17 cellular contexts compared by ENCODE assay signal in the genomic region with DNA sequence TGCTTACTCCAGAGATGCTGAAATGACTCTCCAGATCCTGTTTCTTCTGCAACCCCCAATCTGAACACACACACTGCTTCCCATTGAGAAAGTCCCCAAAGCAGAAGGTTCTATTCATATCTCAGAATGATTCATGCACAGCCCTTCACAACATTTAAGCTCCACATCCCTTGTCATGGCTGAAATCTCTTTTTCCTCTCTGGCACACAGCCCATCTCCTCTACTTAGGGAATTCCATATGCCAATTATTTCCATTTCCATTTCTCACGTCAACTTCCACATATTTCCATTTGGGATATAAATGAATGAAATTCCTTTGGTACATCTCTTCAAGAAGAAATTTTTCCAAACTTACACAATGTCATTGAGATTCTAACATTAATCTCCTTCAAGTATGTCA.
DNase-seq lines count a peak whose midpoint lies in the region; ATAC-seq and TF ChIP-seq lines count a peak whose summit lies in the region.
"Had no signal": no experiment of that assay in that cellular context is flagged by ENCODE, and none has a peak within 500 bp of the region (broad histone marks: within the 10 kb centered on the region; RNA-seq: fewer than 3 reads in every experiment).

No MANE protein-coding gene starts in this region.

- no peak for ATAC-seq in activated T-helper 17 cell treated with anti-CD3 and anti-CD28 coated beads, Interleukin-2, amount 50 U/mL, for 72 hours (replicated peaks)
- ATAC-seq: activated CD4-positive, CD25-positive, alpha-beta regulatory T cell treated with anti-CD3 and anti-CD28 coated beads, Interleukin-2, amount 50 U/mL, for 24 hours; foreskin keratinocyte had no signal

- no peak overlapping the region for H3K4me3 Mint-ChIP-seq in nephron progenitor cell
- no peak overlapping the region for H3K4me3 Mint-ChIP-seq in activated T-helper 17 cell treated with anti-CD3 and anti-CD28 coated beads, Interleukin-2, amount 50 U/mL, for 72 hours
- H3K4me3 Mint-ChIP-seq: activated naive CD8-positive, alpha-beta T cell treated with anti-CD3 and anti-CD28 coated beads, Interleukin-2, amount 10 ng/mL, durations not matched to agents 7 days and 5 days; immature natural killer cell had no signal

- H3K27ac Mint-ChIP-seq in nephron progenitor cell = peak overlapping the region; percentile 37
- no peak overlapping the region for H3K27ac Mint-ChIP-seq in activated T-helper 17 cell treated with anti-CD3 and anti-CD28 coated beads, Interleukin-2, amount 50 U/mL, for 72 hours
- H3K27ac Mint-ChIP-seq: activated naive CD8-positive, alpha-beta T cell treated with anti-CD3 and anti-CD28 coated beads, Interleukin-2, amount 10 ng/mL, durations not matched to agents 7 days and 5 days; immature natural killer cell had no signal

- peaks cover 6% of the 10 kb centered on the region for H3K9me3 Mint-ChIP-seq in nephron progenitor cell
- H3K9me3 Mint-ChIP-seq in activated T-helper 17 cell treated with anti-CD3 and anti-CD28 coated beads, Interleukin-2, amount 50 U/mL, for 72 hours = peaks cover 8% of the 10 kb centered on the region

- TF ChIP-seq CTCF in epithelial cell of esophagus (IDR thresholded peaks at IDR 0.05; ENCODE audit: insufficient read depth, low read depth, low read length, missing control alignments) (no peak), nephron progenitor cell (IDR thresholded peaks at IDR 0.05) (no peak)

- peak; percentile 41 for DNase-seq in AG20443 (ENCODE audit: low spot score)
- DNase-seq in RPMI7951 (ENCODE audit: low read depth) = peak; percentile 72
- DNase-seq in epithelial cell of esophagus (ENCODE audit: low read depth) = peak; percentile 30
- DNase-seq in nephron progenitor cell = no peak
- no peak for DNase-seq in NCI-H1930 (lab: John Stamatoyannopoulos, UW)
- DNase-seq in mesenteric fat pad (ENCODE audit: low spot score) = no peak
- DNase-seq in SW480 (ENCODE audit: low spot score) = no peak
- DNase-seq: activated naive CD8-positive, alpha-beta T cell treated with anti-CD3 and anti-CD28 coated beads, Interleukin-2, amount 10 ng/mL, durations not matched to agents 7 days and 5 days; activated T-cell treated with anti-CD3 and anti-CD28 coated beads for 4 hours; cortex of kidney; foreskin keratinocyte; immature natural killer cell; midbrain; NCI-H1417; upper lobe of left lung had no signal

- H3K27me3 Mint-ChIP-seq in nephron progenitor cell (ENCODE audit: low read depth, poor library complexity) = no peaks in the 10 kb centered on the region
- H3K27me3 Mint-ChIP-seq in activated T-helper 17 cell treated with anti-CD3 and anti-CD28 coated beads, Interleukin-2, amount 50 U/mL, for 72 hours = no peaks in the 10 kb centered on the region
- H3K27me3 Mint-ChIP-seq: activated naive CD8-positive, alpha-beta T cell treated with anti-CD3 and anti-CD28 coated beads, Interleukin-2, amount 10 ng/mL, durations not matched to agents 7 days and 5 days had no signal

- no peaks in the 10 kb centered on the region for H3K4me1 Mint-ChIP-seq in nephron progenitor cell
- no peaks in the 10 kb centered on the region for H3K4me1 Mint-ChIP-seq in activated T-helper 17 cell treated with anti-CD3 and anti-CD28 coated beads, Interleukin-2, amount 50 U/mL, for 72 hours
- H3K4me1 Mint-ChIP-seq: activated naive CD8-positive, alpha-beta T cell treated with anti-CD3 and anti-CD28 coated beads, Interleukin-2, amount 10 ng/mL, durations not matched to agents 7 days and 5 days; immature natural killer cell had no signal

- H3K4me3 ChIP-seq in epithelial cell of esophagus (ENCODE audit: low read length) = no peak overlapping the region
- H3K4me3 ChIP-seq: upper lobe of left lung had no signal

- H3K36me3 Mint-ChIP-seq in nephron progenitor cell (ENCODE audit: low read depth) = peaks cover 85% of the 10 kb centered on the region
- H3K36me3 Mint-ChIP-seq in activated T-helper 17 cell treated with anti-CD3 and anti-CD28 coated beads, Interleukin-2, amount 50 U/mL, for 72 hours (ENCODE audit: low read depth) = no peaks in the 10 kb centered on the region
- H3K36me3 Mint-ChIP-seq: activated naive CD8-positive, alpha-beta T cell treated with anti-CD3 and anti-CD28 coated beads, Interleukin-2, amount 10 ng/mL, durations not matched to agents 7 days and 5 days; immature natural killer cell had no signal

Comparison
In these comparisons a context has a peak if more than half of its experiments do, and no peak if none do; other contexts are left out.
1. DNase-seq: peak in AG20443 (single experiment), RPMI7951 (single experiment) and epithelial cell of esophagus (single experiment); none in nephron progenitor cell (single experiment), NCI-H1930 (0 of 2), mesenteric fat pad (single experiment) and SW480 (single experiment).